28 cellular contexts compared by ENCODE assay signal in the genomic region with DNA sequence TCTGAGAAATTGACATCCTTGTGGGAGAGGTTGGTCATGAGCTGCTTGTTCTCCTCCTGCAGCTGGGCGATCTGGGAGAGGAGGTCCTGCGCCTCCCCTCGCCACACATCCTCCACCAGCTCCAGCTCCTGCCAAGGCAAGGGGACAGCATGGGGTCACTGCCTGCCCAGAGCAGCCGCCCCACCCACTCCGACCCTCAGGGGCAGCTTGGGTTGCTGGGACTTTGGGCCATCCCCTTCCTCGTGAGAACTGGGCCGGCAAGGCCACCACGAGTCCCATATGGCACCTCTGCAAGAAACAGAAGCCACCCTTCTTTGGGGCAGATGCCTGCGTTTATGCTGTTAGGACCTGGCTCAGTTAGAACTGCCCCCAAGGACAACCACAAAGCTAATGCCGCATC.
"Had no signal": no experiment of that assay in that cellular context is flagged by ENCODE, and none has a peak within 500 bp of the region (broad histone marks: within the 10 kb centered on the region; RNA-seq: fewer than 3 reads in every experiment).

No MANE protein-coding gene starts in this region.

- H3K4me1 Mint-ChIP-seq: activated CD4-positive, alpha-beta T cell treated with anti-CD3 and anti-CD28 coated beads for 36 hours; activated CD4-positive, alpha-beta T cell treated with anti-CD3 and anti-CD28 coated beads, Interleukin-2, amount 10 ng/mL, durations not matched to agents 24 days and 14 days; activated CD8-positive, alpha-beta memory T cell treated with anti-CD3 and anti-CD28 coated beads, Interleukin-2, amount 10 ng/mL, durations not matched to agents 7 days and 5 days; activated naive CD4-positive, alpha-beta T cell treated with anti-CD3 and anti-CD28 coated beads, Interleukin-2, amount 10 ng/mL, durations not matched to agents 7 days and 5 days; activated naive CD8-positive, alpha-beta T cell treated with anti-CD3 and anti-CD28 coated beads, Interleukin-2, amount 10 ng/mL, durations not matched to agents 7 days and 5 days; central memory CD8-positive, alpha-beta T cell had no signal

- H3K27me3 Mint-ChIP-seq: activated CD4-positive, alpha-beta memory T cell treated with anti-CD3 and anti-CD28 coated beads for 36 hours; activated CD4-positive, alpha-beta T cell treated with anti-CD3 and anti-CD28 coated beads for 36 hours; activated CD4-positive, alpha-beta T cell treated with anti-CD3 and anti-CD28 coated beads, Interleukin-2, amount 10 ng/mL, durations not matched to agents 24 days and 14 days; activated CD8-positive, alpha-beta memory T cell treated with anti-CD3 and anti-CD28 coated beads, Interleukin-2, amount 10 ng/mL, durations not matched to agents 7 days and 5 days; activated naive CD8-positive, alpha-beta T cell treated with anti-CD3 and anti-CD28 coated beads, Interleukin-2, amount 10 ng/mL, durations not matched to agents 7 days and 5 days; brain; central memory CD8-positive, alpha-beta T cell had no signal

- H3K36me3 Mint-ChIP-seq: activated CD8-positive, alpha-beta memory T cell treated with anti-CD3 and anti-CD28 coated beads, Interleukin-2, amount 10 ng/mL, durations not matched to agents 7 days and 5 days; activated naive CD4-positive, alpha-beta T cell treated with anti-CD3 and anti-CD28 coated beads, Interleukin-2, amount 10 ng/mL, durations not matched to agents 7 days and 5 days; activated naive CD4-positive, alpha-beta T cell treated with anti-CD3 and anti-CD28 coated beads, Interleukin-2, amount 50 U/mL, for 72 hours; activated naive CD8-positive, alpha-beta T cell treated with anti-CD3 and anti-CD28 coated beads, Interleukin-2, amount 10 ng/mL, durations not matched to agents 7 days and 5 days had no signal

- H3K27me3 ChIP-seq: ascending aorta, breast epithelium, esophagus squamous epithelium, gastroesophageal sphincter had no signal

- H3K9me3 Mint-ChIP-seq: activated CD4-positive, alpha-beta memory T cell treated with anti-CD3 and anti-CD28 coated beads for 36 hours; activated CD4-positive, alpha-beta T cell treated with anti-CD3 and anti-CD28 coated beads, Interleukin-2, amount 10 ng/mL, durations not matched to agents 24 days and 14 days; activated naive CD4-positive, alpha-beta T cell treated with anti-CD3 and anti-CD28 coated beads, Interleukin-2, amount 10 ng/mL, durations not matched to agents 7 days and 5 days; activated naive CD4-positive, alpha-beta T cell treated with anti-CD3 and anti-CD28 coated beads, Interleukin-2, amount 50 U/mL, for 72 hours; activated naive CD8-positive, alpha-beta T cell treated with anti-CD3 and anti-CD28 coated beads, Interleukin-2, amount 10 ng/mL, durations not matched to agents 7 days and 5 days; activated T-helper 1 cell treated with anti-CD3 and anti-CD28 coated beads, Interleukin-12 subunit alpha, Interleukin-12 subunit beta, Interleukin-2, Interleukin-4 antibody, amounts not matched to agents 30 ng/mL and 10 ng/mL and 1 ng/mL, durations not matched to agents 14 hours and 24 hours and 36 hours; brain; central memory CD8-positive, alpha-beta T cell had no signal

- H3K4me3 ChIP-seq: ascending aorta, breast epithelium, esophagus squamous epithelium, gastroesophageal sphincter had no signal

- H3K4me3 Mint-ChIP-seq: activated CD4-positive, alpha-beta memory T cell treated with anti-CD3 and anti-CD28 coated beads for 36 hours; activated CD4-positive, alpha-beta T cell treated with anti-CD3 and anti-CD28 coated beads for 36 hours; activated CD4-positive, alpha-beta T cell treated with anti-CD3 and anti-CD28 coated beads, Interleukin-2, amount 10 ng/mL, durations not matched to agents 24 days and 14 days; activated CD8-positive, alpha-beta memory T cell treated with anti-CD3 and anti-CD28 coated beads, Interleukin-2, amount 10 ng/mL, durations not matched to agents 7 days and 5 days; activated CD8-positive, alpha-beta T cell treated with anti-CD3 and anti-CD28 coated beads, Interleukin-2, amount 10 ng/mL, durations not matched to agents 7 days and 5 days; activated naive CD4-positive, alpha-beta T cell treated with anti-CD3 and anti-CD28 coated beads, Interleukin-2, amount 10 ng/mL, durations not matched to agents 7 days and 5 days; activated naive CD8-positive, alpha-beta T cell treated with anti-CD3 and anti-CD28 coated beads, Interleukin-2, amount 10 ng/mL, durations not matched to agents 7 days and 5 days; activated T-helper 1 cell treated with anti-CD3 and anti-CD28 coated beads, Interleukin-12 subunit alpha, Interleukin-12 subunit beta, Interleukin-2, Interleukin-4 antibody, amounts not matched to agents 30 ng/mL and 10 ng/mL and 1 ng/mL, durations not matched to agents 14 hours and 24 hours and 36 hours; brain; central memory CD8-positive, alpha-beta T cell had no signal

- H3K4me1 ChIP-seq: breast epithelium had no signal

- H3K27ac ChIP-seq: ascending aorta, breast epithelium, epithelial cell of prostate, esophagus squamous epithelium, gastroesophageal sphincter had no signal

- H3K27ac Mint-ChIP-seq: activated CD4-positive, alpha-beta memory T cell treated with anti-CD3 and anti-CD28 coated beads for 36 hours; activated CD4-positive, alpha-beta T cell treated with anti-CD3 and anti-CD28 coated beads for 36 hours; activated CD4-positive, alpha-beta T cell treated with anti-CD3 and anti-CD28 coated beads, Interleukin-2, amount 10 ng/mL, durations not matched to agents 24 days and 14 days; activated CD8-positive, alpha-beta memory T cell treated with anti-CD3 and anti-CD28 coated beads, Interleukin-2, amount 10 ng/mL, durations not matched to agents 7 days and 5 days; activated CD8-positive, alpha-beta T cell treated with anti-CD3 and anti-CD28 coated beads, Interleukin-2, amount 10 ng/mL, durations not matched to agents 7 days and 5 days; activated naive CD4-positive, alpha-beta T cell treated with anti-CD3 and anti-CD28 coated beads, Interleukin-2, amount 10 ng/mL, durations not matched to agents 7 days and 5 days; activated naive CD8-positive, alpha-beta T cell treated with anti-CD3 and anti-CD28 coated beads, Interleukin-2, amount 10 ng/mL, durations not matched to agents 7 days and 5 days; activated T-helper 1 cell treated with anti-CD3 and anti-CD28 coated beads, Interleukin-12 subunit alpha, Interleukin-12 subunit beta, Interleukin-2, Interleukin-4 antibody, amounts not matched to agents 30 ng/mL and 10 ng/mL and 1 ng/mL, durations not matched to agents 14 hours and 24 hours and 36 hours; brain had no signal

- H3K9me3 ChIP-seq: ascending aorta, breast epithelium, esophagus squamous epithelium, gastroesophageal sphincter had no signal

- ATAC-seq: activated CD4-positive, alpha-beta T cell treated with anti-CD3 and anti-CD28 coated beads for 36 hours; activated CD8-positive, alpha-beta memory T cell treated with anti-CD3 and anti-CD28 coated beads, Interleukin-2, amount 10 ng/mL, durations not matched to agents 7 days and 5 days; activated CD8-positive, alpha-beta T cell treated with anti-CD3 and anti-CD28 coated beads, Interleukin-2, amount 10 ng/mL, durations not matched to agents 7 days and 5 days; activated naive CD4-positive, alpha-beta T cell treated with anti-CD3 and anti-CD28 coated beads, Interleukin-2, amount 50 U/mL, for 72 hours; gastroesophageal sphincter had no signal

- H3K36me3 ChIP-seq: breast epithelium had no signal

- DNase-seq: activated CD4-positive, alpha-beta memory T cell treated with anti-CD3 and anti-CD28 coated beads for 36 hours; activated CD4-positive, alpha-beta T cell treated with anti-CD3 and anti-CD28 coated beads for 36 hours; activated CD4-positive, alpha-beta T cell treated with anti-CD3 and anti-CD28 coated beads, Interleukin-2, amount 10 ng/mL, durations not matched to agents 24 days and 14 days; activated CD4-positive, CD25-positive, alpha-beta regulatory T cell; activated CD4-positive, CD25-positive, alpha-beta regulatory T cell treated with anti-CD3 and anti-CD28 coated beads, Interleukin-2, amount 50 U/mL, for 72 hours; activated CD8-positive, alpha-beta memory T cell treated with anti-CD3 and anti-CD28 coated beads, Interleukin-2, amount 10 ng/mL, durations not matched to agents 7 days and 5 days; activated CD8-positive, alpha-beta memory T cell treated with anti-CD3 and anti-CD28 coated beads, Interleukin-2, amount 50 U/mL, for 4 hours; activated CD8-positive, alpha-beta T cell treated with anti-CD3 and anti-CD28 coated beads, Interleukin-2, amount 10 ng/mL, durations not matched to agents 7 days and 5 days; activated gamma-delta T cell; activated naive CD4-positive, alpha-beta T cell; activated naive CD4-positive, alpha-beta T cell treated with anti-CD3 and anti-CD28 coated beads, Interleukin-2, amount 10 ng/mL, durations not matched to agents 7 days and 5 days; activated naive CD8-positive, alpha-beta T cell treated with anti-CD3 and anti-CD28 coated beads, Interleukin-2, amount 10 ng/mL, durations not matched to agents 7 days and 5 days; activated T-cell treated with anti-CD3 and anti-CD28 coated beads, Interleukin-2, amount 50 U/mL, for 1 hour; activated T-cell treated with anti-CD3 and anti-CD28 coated beads, Interleukin-2, amount 50 U/mL, for 48 hours; cortex of kidney; dermis blood vessel endothelial cell; effector CD8-positive, alpha-beta T cell; esophagus squamous epithelium; foreskin melanocyte; T-helper 2 cell had no signal
